Comparison of ENCODE assay signal across 11 cellular contexts in the genomic region with DNA sequence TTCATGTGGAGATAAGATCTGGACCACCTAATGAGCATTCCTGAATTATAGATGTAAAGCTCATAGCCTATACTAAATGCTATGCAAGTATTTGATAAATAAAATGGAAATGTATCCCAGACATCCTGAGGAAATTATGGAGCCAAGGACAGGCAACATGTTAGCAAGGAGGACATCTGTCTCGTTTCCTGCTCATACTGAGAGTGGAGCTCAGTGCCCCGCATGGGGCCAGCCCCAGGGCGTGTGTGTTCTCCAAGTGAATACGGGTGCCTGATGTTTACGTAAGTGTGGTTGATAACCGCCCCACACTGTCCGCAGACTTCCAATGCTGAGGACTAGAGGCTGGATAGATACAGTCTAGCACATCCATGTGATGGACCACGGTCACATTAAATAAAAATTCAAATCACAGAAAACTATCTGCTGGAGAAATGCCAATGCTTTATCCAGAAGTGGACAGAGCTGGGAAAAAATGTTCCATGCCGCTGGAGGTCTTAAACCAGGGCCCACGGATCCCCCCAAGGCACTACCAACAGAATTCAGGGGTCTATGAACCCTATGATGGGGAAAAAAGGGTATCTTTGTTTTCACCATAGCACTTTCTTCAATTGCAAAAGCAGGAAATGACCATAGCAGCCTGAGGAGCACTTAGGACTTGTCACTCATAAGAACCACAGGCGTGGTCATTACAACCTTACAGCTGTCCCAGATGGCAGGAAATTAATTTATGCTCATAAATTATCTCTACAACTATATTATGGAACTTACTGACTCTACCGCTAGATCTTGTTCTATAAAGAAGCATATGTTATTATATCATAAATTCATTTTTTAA. TPM values are rescaled to one million over a fixed set of nuclear protein-coding genes. Genes with fewer than 3 reads are reported as not detected.
A peak's percentile ranks its signal among the peaks of the same experiment; 100 is the strongest.
DNase-seq lines count a peak whose midpoint lies in the region; FAIRE-seq and TF ChIP-seq lines count a peak whose summit lies in the region.
"Had no signal": no experiment of that assay in that cellular context is flagged by ENCODE, and none has a peak within 500 bp of the region (broad histone marks: within the 10 kb centered on the region; RNA-seq: fewer than 3 reads in every experiment).

No MANE protein-coding gene starts in this region.

- H3K79me1 ChIP-seq in neuronal stem cell (ENCODE audit: low read depth, low read length), result no peaks in the 10 kb centered on the region

- no peak overlapping the region for H2BK12ac ChIP-seq in neuronal stem cell (ENCODE audit: low read length)

- H3K27ac ChIP-seq in fibroblast of lung (ENCODE audit: insufficient read depth, low read length) (no peak overlapping the region), small intestine (ENCODE audit: low read depth in 1 of 2, low read length in 1 of 2) (peak overlapping the region; percentile 5 to 63), neuronal stem cell (replicated peaks; ENCODE audit: low read length) (no peak overlapping the region)

- H3K27ac Mint-ChIP-seq in HFFc6, result no peak overlapping the region
- H3K27ac Mint-ChIP-seq: activated CD8-positive, alpha-beta memory T cell treated with anti-CD3 and anti-CD28 coated beads, Interleukin-2, amount 10 ng/mL, durations not matched to agents 7 days and 5 days; H9 had no signal

- H4K8ac ChIP-seq in neuronal stem cell (ENCODE audit: low read depth, low read length), result no peak overlapping the region

- H2BK120ac ChIP-seq in neuronal stem cell (ENCODE audit: low read depth, low read length), result no peak overlapping the region

- no peaks in the 10 kb centered on the region for H3K9me3 ChIP-seq in fibroblast of lung (ENCODE audit: control insufficient read depth, insufficient read depth, low read depth, low read length)
- H3K9me3 ChIP-seq in small intestine (ENCODE audit: control insufficient read depth, low read depth), result no peaks in the 10 kb centered on the region
- H3K9me3 ChIP-seq in neuronal stem cell (replicated peaks in 1 of 2; ENCODE audit: control insufficient read depth in 2 of 2, insufficient read depth in 1 of 2, low read depth in 1 of 2, low read length in 2 of 2), result no peaks in the 10 kb centered on the region
- H3K9me3 ChIP-seq: esophagus squamous epithelium had no signal

- peaks cover 49% of the 10 kb centered on the region for H3K4me1 Mint-ChIP-seq in HFFc6 (ENCODE audit: low read depth)

- H3K4me2 ChIP-seq in fibroblast of lung (ENCODE audit: extremely low read depth, insufficient read depth, low read length) (no peak overlapping the region), neuronal stem cell (ENCODE audit: insufficient read depth, low read length, poor library complexity, severe bottlenecking) (no peak overlapping the region)

- H3K27me3 ChIP-seq in fibroblast of lung (ENCODE audit: control insufficient read depth, insufficient read depth, low read length) (no peaks in the 10 kb centered on the region), small intestine (ENCODE audit: control insufficient read depth in 2 of 2, insufficient read depth in 2 of 2, low read length in 2 of 2) (no peaks in the 10 kb centered on the region), neuronal stem cell (ENCODE audit: control insufficient read depth in 3 of 3, insufficient read depth in 3 of 3, low read depth in 1 of 3, low read length in 3 of 3) (no peaks in the 10 kb centered on the region)

- FAIRE-seq in small intestine (lab: Jason Lieb, UNC) (no peak), frontal cortex (lab: Jason Lieb, UNC) (no peak)

- H3K36me3 ChIP-seq in fibroblast of lung (ENCODE audit: control insufficient read depth, insufficient read depth, low read length) (peaks cover 21% of the 10 kb centered on the region), small intestine (ENCODE audit: control insufficient read depth in 2 of 2, insufficient read depth in 2 of 2, low read length in 2 of 2) (peaks cover 0 to 4% of the 10 kb centered on the region in 2 donors), neuronal stem cell (replicated peaks in 1 of 2; ENCODE audit: control insufficient read depth in 2 of 2, insufficient read depth in 2 of 2, low read length in 2 of 2) (no peaks in the 10 kb centered on the region)

- H4K20me1 ChIP-seq in fibroblast of lung (ENCODE audit: control insufficient read depth, extremely low read depth, insufficient read depth, low read length), result no peaks in the 10 kb centered on the region

- H3K27me3 Mint-ChIP-seq in HFFc6 (ENCODE audit: insufficient read depth), result peaks cover 2% of the 10 kb centered on the region
- H3K27me3 Mint-ChIP-seq: activated CD8-positive, alpha-beta memory T cell treated with anti-CD3 and anti-CD28 coated beads, Interleukin-2, amount 10 ng/mL, durations not matched to agents 7 days and 5 days had no signal

- no peak overlapping the region for H2BK15ac ChIP-seq in neuronal stem cell (ENCODE audit: low read length)

- H3K4me3 Mint-ChIP-seq in HFFc6, result no peak overlapping the region
- H3K4me3 Mint-ChIP-seq: activated CD8-positive, alpha-beta memory T cell treated with anti-CD3 and anti-CD28 coated beads, Interleukin-2, amount 10 ng/mL, durations not matched to agents 7 days and 5 days; H9 had no signal

- no peak overlapping the region for H3K4ac ChIP-seq in neuronal stem cell (ENCODE audit: low read length)

- H3K4me1 ChIP-seq in fibroblast of lung (ENCODE audit: control insufficient read depth, extremely low read depth, insufficient read depth, low read length), result peaks cover 20% of the 10 kb centered on the region
- peaks cover 2 to 3% of the 10 kb centered on the region in 2 donors for H3K4me1 ChIP-seq in small intestine (ENCODE audit: control insufficient read depth in 2 of 2, insufficient read depth in 1 of 2, low read depth in 1 of 2, low read length in 1 of 2)
- peaks cover 3 to 10% of the 10 kb centered on the region in 2 donors for H3K4me1 ChIP-seq in neuronal stem cell (ENCODE audit: control insufficient read depth in 2 of 2, insufficient read depth in 1 of 2, low read depth in 1 of 2, low read length in 2 of 2)

- H3K18ac ChIP-seq in neuronal stem cell (ENCODE audit: low read length), result no peak overlapping the region

- no peak overlapping the region for H2AFZ ChIP-seq in fibroblast of lung (ENCODE audit: low read length)
- H2AFZ ChIP-seq in neuronal stem cell (ENCODE audit: low read length), result no peak overlapping the region

- no peaks in the 10 kb centered on the region for H3K79me2 ChIP-seq in fibroblast of lung (ENCODE audit: control insufficient read depth, insufficient read depth, low read length)

- H3K36me3 Mint-ChIP-seq in HFFc6 (ENCODE audit: low read depth), result peaks cover 29% of the 10 kb centered on the region
- H3K36me3 Mint-ChIP-seq: activated CD8-positive, alpha-beta memory T cell treated with anti-CD3 and anti-CD28 coated beads, Interleukin-2, amount 10 ng/mL, durations not matched to agents 7 days and 5 days had no signal

- H3K9me3 Mint-ChIP-seq in HFFc6, result no peaks in the 10 kb centered on the region
- H3K9me3 Mint-ChIP-seq: H9 had no signal

- DNase-seq in HFFc6 (peak; percentile 11), NOMO-1 treated with DMSO at 0.1 percent for 48 hours (lab: John Stamatoyannopoulos, UW; ENCODE audit: unreplicated experiment) (peak; percentile 65), fibroblast of lung (ENCODE audit: low read depth in 2 of 2) (peak; percentile 42 to 57), small intestine (peak; percentile 82), neuronal stem cell (ENCODE audit: low spot score) (no peak), NCI-H1048 (lab: John Stamatoyannopoulos, UW) (no peak), frontal cortex (ENCODE audit: low spot score in 2 of 2) (no peak)
- DNase-seq: activated CD8-positive, alpha-beta memory T cell treated with anti-CD3 and anti-CD28 coated beads, Interleukin-2, amount 10 ng/mL, durations not matched to agents 7 days and 5 days; esophagus squamous epithelium; H9; retina had no signal

- H3K9ac ChIP-seq in fibroblast of lung (ENCODE audit: insufficient read depth, low read length), result no peak overlapping the region
- H3K9ac ChIP-seq in neuronal stem cell (ENCODE audit: low read depth, low read length, poor library complexity), result no peak overlapping the region

- TF ChIP-seq CTCF in HFFc6 (IDR thresholded peaks at IDR 0.05) (no peak), fibroblast of lung (conservative IDR thresholded peaks at IDR 0.05 in 1 of 2, IDR thresholded peaks at IDR 0.05 in 1 of 2; ENCODE audit: low read depth in 1 of 2, low read length in 2 of 2) (no peak)

- H3K4me3 ChIP-seq in fibroblast of lung (replicated peaks in 1 of 4; ENCODE audit: control extremely low read depth in 1 of 4, insufficient read depth in 1 of 4, low read depth in 3 of 4, low read length in 4 of 4), result no peak overlapping the region
- no peak overlapping the region for H3K4me3 ChIP-seq in small intestine (ENCODE audit: low read depth in 1 of 2, low read length in 2 of 2)
- no peak overlapping the region for H3K4me3 ChIP-seq in neuronal stem cell (ENCODE audit: low read length in 2 of 2)
- H3K4me3 ChIP-seq: esophagus squamous epithelium had no signal

- no peak overlapping the region for H3K14ac ChIP-seq in neuronal stem cell (ENCODE audit: low read length)

- WGBS in small intestine, 3 donors, result 21 to 43% (median 38%) methylated on average over 12 of the region's 12 CpGs
- no CpG with 5 or more reads among the region's 12 CpGs for WGBS in neuronal stem cell (ENCODE audit: extremely low coverage in 2 of 2, insufficient read length in 2 of 2, insufficient replicate concordance in 1 of 2), 2 donors

- no peak overlapping the region for H3K23ac ChIP-seq in neuronal stem cell (ENCODE audit: low read depth, low read length, poor library complexity)

- no peak overlapping the region for H4K91ac ChIP-seq in neuronal stem cell (ENCODE audit: low read depth, low read length, poor library complexity)

- no peak overlapping the region for H2AK5ac ChIP-seq in neuronal stem cell (ENCODE audit: low read depth, low read length)

- no peak overlapping the region for H2BK5ac ChIP-seq in neuronal stem cell (ENCODE audit: low read length)

RNA-seq across cellular contexts. Expression of a gene that starts 24.9 kb away (rescaled TPM):
- total RNA-seq in HFFc6 (2021; fragmentation: NEBNext Ultra II Directional; extraction: Animal tissue kit (Norgen Biotek cat#: 25700)), result 100 to 1,000 TPM in 5 of 6 experiments, 10 to 100 TPM in 1; 99.6 to 430 (median 111) TPM
- total RNA-seq in fibroblast of lung, result 58.6 and 103 TPM in 2 replicates
- polyA plus RNA-seq in fibroblast of lung, result 129 and 238 TPM in 2 replicates
- polyA plus RNA-seq in fibroblast of lung (2012), result 135 and 254 TPM in 2 replicates
- polyA minus RNA-seq in fibroblast of lung (ENCODE audit: low replicate concordance), result 160 and 334 TPM in 2 replicates
- polyA plus RNA-seq in small intestine, result 10 to 100 TPM; 19.7 to 92.7 (median 25.5) TPM
- 0.46 TPM for polyA plus RNA-seq in neuronal stem cell (2013, experiment 1 of 2)
- 0.39 TPM for polyA plus RNA-seq in neuronal stem cell (2013, experiment 2 of 2)
- total RNA-seq in frontal cortex, result 3.3 TPM

Comparison
In these comparisons a context has a peak if more than half of its experiments do, and no peak if none do; other contexts are left out.
1. DNase-seq: peak in HFFc6 (single experiment), NOMO-1 treated with DMSO at 0.1 percent for 48 hours (single experiment), fibroblast of lung (2 of 2) and small intestine (single experiment); none in neuronal stem cell (single experiment), NCI-H1048 (single experiment) and frontal cortex (0 of 2).
2. H3K27ac ChIP-seq: peak in small intestine (2 of 2); none in fibroblast of lung (single experiment) and neuronal stem cell (single experiment).
3. RNA of a gene that starts 24.9 kb away (total RNA-seq): 99.6 to 430 TPM in HFFc6 and 58.6 to 103 TPM in fibroblast of lung; 3.3 TPM in frontal cortex (single experiment); every median in the first group is over 10 times any median in the second.